1 cellular context compared by ENCODE assay signal in the genomic region with DNA sequence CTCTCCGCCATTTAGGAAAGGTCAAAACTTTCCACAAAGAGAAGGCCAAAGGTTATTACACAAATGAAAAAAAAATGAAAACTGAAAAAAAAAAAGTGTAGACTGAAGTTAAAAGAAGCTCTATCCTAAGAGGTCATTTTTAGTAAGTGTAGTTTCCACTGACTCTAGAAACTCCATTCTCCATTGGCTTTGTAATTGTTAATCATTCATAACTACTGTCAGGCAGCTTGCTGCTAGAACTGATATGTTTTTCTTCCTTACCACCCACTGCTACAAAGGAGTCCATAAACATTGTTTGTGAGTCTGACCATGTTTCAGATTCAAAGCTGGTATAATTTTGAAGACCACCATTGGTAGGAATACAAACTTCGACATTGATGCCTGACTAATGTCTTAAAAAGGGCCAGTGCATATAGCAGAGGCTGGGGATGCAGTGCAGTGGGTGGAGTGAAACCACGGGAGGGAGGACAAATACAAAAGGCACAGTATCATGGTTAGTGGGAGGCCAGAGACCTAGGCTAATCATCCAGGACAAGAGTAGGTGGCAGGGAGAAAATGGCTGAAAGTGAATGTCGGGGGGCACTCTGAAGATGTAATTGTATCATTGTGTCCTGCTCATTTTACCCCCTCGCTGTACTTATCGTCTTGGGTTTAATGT.
TF ChIP-seq lines count a peak whose summit lies in the region.

No MANE protein-coding gene starts in this region.

TF ChIP-seq in GM23338, 12 proteins besides CTCF, POLR2A, EP300 and RAD21 (continued from another document):
- no peak for TF ChIP-seq ZNF462 (CRISPR knock-in tag; IDR thresholded peaks at IDR 0.05)
